Comparison of ENCODE assay signal across 1 cellular context in genomic region chr9:134213508-134214394, GRCh38.
TF ChIP-seq lines count a peak whose summit lies in the region.

No MANE protein-coding gene starts in this region.

TF ChIP-seq in H1, 55 proteins besides CTCF, POLR2A, EP300 and RAD21:
- TF ChIP-seq NANOG (IDR thresholded peaks at IDR 0.05; ENCODE audit: insufficient read depth, low read depth, low read length, poor library complexity, severe bottlenecking): no peak
- no peak for TF ChIP-seq CBX8 (IDR thresholded peaks at IDR 0.05; ENCODE audit: borderline replicate concordance, low read depth, low read length)
- no peak for TF ChIP-seq SP4 (IDR thresholded peaks at IDR 0.05; ENCODE audit: low read length)
- TF ChIP-seq ATF3 (IDR thresholded peaks at IDR 0.05; ENCODE audit: insufficient read depth, low read depth, low read length): no peak
- no peak for TF ChIP-seq SRF (IDR thresholded peaks at IDR 0.05; ENCODE audit: low read depth, low read length)
- TF ChIP-seq CHD2 (IDR thresholded peaks at IDR 0.05; ENCODE audit: low read length): no peak
- TF ChIP-seq RFX5 (IDR thresholded peaks at IDR 0.05; ENCODE audit: borderline replicate concordance, low read depth, low read length): no peak
- TF ChIP-seq KDM1A (IDR thresholded peaks at IDR 0.05; ENCODE audit: borderline replicate concordance, low read length): no peak
- TF ChIP-seq HDAC6 (IDR thresholded peaks at IDR 0.05; ENCODE audit: low read depth, low read length): no peak
- TF ChIP-seq EZH2 (IDR thresholded peaks at IDR 0.05; ENCODE audit: low read depth, low read length, severe bottlenecking): no peak
- no peak for TF ChIP-seq TCF12 (IDR thresholded peaks at IDR 0.05; ENCODE audit: low read depth, low read length)
- no peak for TF ChIP-seq RXRA (IDR thresholded peaks at IDR 0.05; ENCODE audit: insufficient read depth, low read depth, low read length)
- TF ChIP-seq CBX5 (IDR thresholded peaks at IDR 0.05; ENCODE audit: low read depth, low read length): no peak
- TF ChIP-seq E2F6 (IDR thresholded peaks at IDR 0.05): no peak
- TF ChIP-seq CTBP2 (IDR thresholded peaks at IDR 0.05; ENCODE audit: borderline replicate concordance, insufficient read depth, insufficient read length, low read length): no peak
- TF ChIP-seq GABPA (IDR thresholded peaks at IDR 0.05; ENCODE audit: borderline replicate concordance, insufficient read depth, low read length): no peak
